In genomic region chr10:34311679-34312078, GRCh38 we compare ENCODE assay signal across 20 cellular contexts.
DNase-seq lines count a peak whose midpoint lies in the region; ATAC-seq and TF ChIP-seq lines count a peak whose summit lies in the region.
"Had no signal": no experiment of that assay in that cellular context is flagged by ENCODE, and none has a peak within 500 bp of the region (broad histone marks: within the 10 kb centered on the region; RNA-seq: fewer than 3 reads in every experiment).

No MANE protein-coding gene starts in this region.

- peaks cover 14% of the 10 kb centered on the region for H3K36me3 Mint-ChIP-seq in neural crest cell (ENCODE audit: low read depth)
- H3K36me3 Mint-ChIP-seq: CD14-positive monocyte; CD8-positive, alpha-beta memory T cell had no signal

- H3K27me3 Mint-ChIP-seq in neural crest cell (ENCODE audit: low read depth), result no peaks in the 10 kb centered on the region
- H3K27me3 Mint-ChIP-seq: CD4-positive, alpha-beta T cell; CD8-positive, alpha-beta memory T cell had no signal

- no peaks in the 10 kb centered on the region for H3K9me3 Mint-ChIP-seq in neural crest cell
- H3K9me3 Mint-ChIP-seq: CD4-positive, alpha-beta T cell; GM23338; H9 had no signal

- H3K4me3 Mint-ChIP-seq in neural crest cell, result peak overlapping the region; percentile 20
- H3K4me3 Mint-ChIP-seq: CD14-positive monocyte; CD4-positive, alpha-beta T cell; CD8-positive, alpha-beta memory T cell; GM23338; H9 had no signal

- H3K27ac Mint-ChIP-seq in neural crest cell (ENCODE audit: unreplicated experiment), result no peak overlapping the region
- H3K27ac Mint-ChIP-seq: CD14-positive monocyte; CD4-positive, alpha-beta T cell; CD8-positive, alpha-beta memory T cell; GM23338; H9 had no signal

- peak; percentile 16 for DNase-seq in NCI-H748 (lab: John Stamatoyannopoulos, UW; ENCODE audit: unreplicated experiment)
- DNase-seq in NCI-H748 treated with DMSO at 0.1 percent for 48 hours (lab: John Stamatoyannopoulos, UW), result no peak
- DNase-seq in neural crest cell (ENCODE audit: low read depth, low spot score), result no peak
- DNase-seq in NCI-H1105 (lab: John Stamatoyannopoulos, UW), result no peak
- DNase-seq in ACHN, result no peak
- DNase-seq: AML-193; BE2C; CD4-positive, alpha-beta T cell; CD8-positive, alpha-beta memory T cell; DMS 273 treated with DMSO at 0.1 percent for 48 hours; DMS79; EL; GDM1; H9 had no signal

- in situ Hi-C loops in ACHN (cut with HindIII; ENCODE audit: low pct_ligation_motif_present, low pct_unique_long_range_greater_than_20kb, low sequenced_read_pairs), result no loop called here

- TF ChIP-seq CTCF in neural crest cell (conservative IDR thresholded peaks at IDR 0.05), result no peak

- ATAC-seq in esophagus mucosa (peak; percentile 63), GM21576 (IDR thresholded peaks at IDR 0.05; ENCODE audit: unreplicated experiment) (no peak)
- ATAC-seq: GM12878, GM23338, HCT116 had no signal

- H3K4me1 Mint-ChIP-seq in neural crest cell, result peaks cover 57% of the 10 kb centered on the region
- H3K4me1 Mint-ChIP-seq: CD14-positive monocyte had no signal
